18 cellular contexts compared by ENCODE assay signal in genomic region chr9:34686732-34687131, GRCh38. TPM values are rescaled to one million over a fixed set of nuclear protein-coding genes. Genes with fewer than 3 reads are reported as not detected.
"Had no signal": no experiment of that assay in that cellular context is flagged by ENCODE, and none has a peak within 500 bp of the region (broad histone marks: within the 10 kb centered on the region; RNA-seq: fewer than 3 reads in every experiment).

No MANE protein-coding gene starts in this region.

- H3K36me3 ChIP-seq: adrenal gland, lower lobe of right lung, transverse colon had no signal

- ATAC-seq: lower lobe of right lung; stimulated activated memory B cell treated with anti-CD40 and anti-IgM and Interleukin-4, amounts not matched to agents 10 μg/mL and 1 μg/mL and 100 μg/mL, for 72 hours; T-helper 17 cell had no signal

- H3K4me3 ChIP-seq: adrenal gland, coronary artery, lower lobe of right lung, smooth muscle cell, transverse colon had no signal

- H3K27me3 ChIP-seq: adrenal gland, transverse colon had no signal

- H3K4me1 ChIP-seq: adrenal gland had no signal

- H3K27ac ChIP-seq: adrenal gland, lower lobe of right lung, transverse colon had no signal

- H3K9me3 ChIP-seq: adrenal gland, lower lobe of right lung, transverse colon had no signal

- DNase-seq: activated B cell treated with CpG ODN at 0.5 μM for 24 hours; activated CD4-positive, alpha-beta T cell treated with anti-CD3 and anti-CD28 coated beads, Interleukin-2, amount 10 ng/mL, durations not matched to agents 7 days and 5 days; activated naive CD4-positive, alpha-beta T cell treated with anti-CD3 and anti-CD28 coated beads, Interleukin-2, amount 10 ng/mL, durations not matched to agents 7 days and 5 days; activated T-cell treated with anti-CD3 and anti-CD28 coated beads for 4 hours; adrenal gland; caudate nucleus; effector CD8-positive, alpha-beta T cell; lower lobe of right lung; naive B cell; T-helper 17 cell; transverse colon had no signal

RNA-seq across cellular contexts. Expression of gene CCL19, which starts 4.3 kb away (rescaled TPM):
- total RNA-seq: activated B cell treated with CpG ODN at 0.5 μM for 24 hours; activated CD4-positive, alpha-beta T cell treated with anti-CD3 and anti-CD28 coated beads, Interleukin-2, amount 10 ng/mL, durations not matched to agents 7 days and 5 days; activated CD8-positive, alpha-beta memory T cell treated with anti-CD3 and anti-CD28 coated beads for 36 hours; activated T-helper 2 cell treated with anti-CD3 and anti-CD28 coated beads, Interferon-gamma antibody, Interleukin-2, Interleukin-4, amounts not matched to agents 10 μg/mL and 5 μg/mL and 100 μg/mL, durations not matched to agents 14 hours and 24 hours and 36 hours; smooth muscle cell; T-helper 17 cell; transverse colon had no signal
- polyA plus RNA-seq: smooth muscle cell had no signal

RNA-seq across cellular contexts. Expression of gene CCL21, which starts 23.2 kb away (rescaled TPM):
- total RNA-seq: activated B cell treated with CpG ODN at 0.5 μM for 24 hours; activated CD4-positive, alpha-beta T cell treated with anti-CD3 and anti-CD28 coated beads, Interleukin-2, amount 10 ng/mL, durations not matched to agents 7 days and 5 days; activated CD8-positive, alpha-beta memory T cell treated with anti-CD3 and anti-CD28 coated beads for 36 hours; activated T-helper 2 cell treated with anti-CD3 and anti-CD28 coated beads, Interferon-gamma antibody, Interleukin-2, Interleukin-4, amounts not matched to agents 10 μg/mL and 5 μg/mL and 100 μg/mL, durations not matched to agents 14 hours and 24 hours and 36 hours; smooth muscle cell; T-helper 17 cell had no signal
- polyA plus RNA-seq: smooth muscle cell had no signal

RNA-seq across cellular contexts. Expression of gene CCL27, which starts 24.3 kb away (rescaled TPM):
- total RNA-seq: activated B cell treated with CpG ODN at 0.5 μM for 24 hours; activated CD4-positive, alpha-beta T cell treated with anti-CD3 and anti-CD28 coated beads, Interleukin-2, amount 10 ng/mL, durations not matched to agents 7 days and 5 days; left cardiac atrium; lower lobe of right lung; subcutaneous adipose tissue; T-helper 17 cell; transverse colon had no signal
